Comparison of ENCODE assay signal across 1 cellular context in the genomic region with DNA sequence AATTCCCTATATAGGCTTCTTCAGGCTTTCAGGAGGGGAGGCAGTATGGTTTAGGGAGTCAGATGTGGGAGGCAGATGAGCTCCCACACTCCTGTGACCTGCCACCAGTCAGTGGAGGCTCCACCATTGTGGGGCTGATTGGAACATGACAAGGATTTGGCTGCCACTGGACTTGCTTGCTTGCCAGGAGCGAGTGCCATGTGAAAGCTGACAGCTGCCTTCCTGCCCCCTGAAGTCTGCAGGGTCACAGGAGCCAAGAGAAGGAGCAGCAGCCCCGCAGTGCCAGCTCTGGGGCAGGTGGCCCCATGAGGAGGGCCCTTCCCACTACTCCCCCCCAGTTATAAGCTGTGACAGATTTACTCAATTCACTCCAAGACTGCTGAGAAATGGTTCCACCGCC.
TF ChIP-seq lines count a peak whose summit lies in the region.

No MANE protein-coding gene starts in this region.

TF ChIP-seq in SK-N-SH, 30 proteins besides CTCF, POLR2A, EP300 and RAD21:
- TF ChIP-seq NRF1 (IDR thresholded peaks at IDR 0.05; ENCODE audit: low read depth, low read length): no peak
- TF ChIP-seq YY1 (IDR thresholded peaks at IDR 0.05; ENCODE audit: low read depth): no peak
- TF ChIP-seq EZH2phosphoT487 (IDR thresholded peaks at IDR 0.05; ENCODE audit: borderline replicate concordance, low read depth): no peak
- no peak for TF ChIP-seq SIN3A (IDR thresholded peaks at IDR 0.05; ENCODE audit: borderline replicate concordance, low read depth, low read length)
- TF ChIP-seq ZBTB33 (IDR thresholded peaks at IDR 0.05; ENCODE audit: borderline replicate concordance, low read depth): no peak
- TF ChIP-seq JUND (IDR thresholded peaks at IDR 0.05): no peak
- TF ChIP-seq POLR2AphosphoS5 (IDR thresholded peaks at IDR 0.05; ENCODE audit: low read depth, low read length): no peak
- TF ChIP-seq TAF1 (IDR thresholded peaks at IDR 0.05; ENCODE audit: borderline replicate concordance, low read depth, low read length): no peak
- TF ChIP-seq, protein P1, sequence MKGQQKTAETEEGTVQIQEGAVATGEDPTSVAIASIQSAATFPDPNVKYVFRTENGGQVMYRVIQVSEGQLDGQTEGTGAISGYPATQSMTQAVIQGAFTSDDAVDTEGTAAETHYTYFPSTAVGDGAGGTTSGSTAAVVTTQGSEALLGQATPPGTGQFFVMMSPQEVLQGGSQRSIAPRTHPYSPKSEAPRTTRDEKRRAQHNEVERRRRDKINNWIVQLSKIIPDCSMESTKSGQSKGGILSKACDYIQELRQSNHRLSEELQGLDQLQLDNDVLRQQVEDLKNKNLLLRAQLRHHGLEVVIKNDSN (IDR thresholded peaks at IDR 0.05; ENCODE audit: borderline replicate concordance, low read depth): no peak
- no peak for TF ChIP-seq RFX5 (IDR thresholded peaks at IDR 0.05; ENCODE audit: low read length)
- TF ChIP-seq RXRA (IDR thresholded peaks at IDR 0.05; ENCODE audit: borderline replicate concordance, low read depth): no peak
- TF ChIP-seq CHD2 (IDR thresholded peaks at IDR 0.05; ENCODE audit: low read length, partially characterized antibody): no peak
- no peak for TF ChIP-seq USF2 (IDR thresholded peaks at IDR 0.05; ENCODE audit: borderline replicate concordance, low read depth, low read length)
- TF ChIP-seq TEAD4 (IDR thresholded peaks at IDR 0.05; ENCODE audit: borderline replicate concordance, insufficient read depth): no peak
- TF ChIP-seq GATA2 (CRISPR knock-in tag; IDR thresholded peaks at IDR 0.05): no peak
- TF ChIP-seq SMC3 (IDR thresholded peaks at IDR 0.05; ENCODE audit: low read depth, low read length): no peak
- no peak for TF ChIP-seq TCF12 (IDR thresholded peaks at IDR 0.05)
- TF ChIP-seq MXI1 (IDR thresholded peaks at IDR 0.05; ENCODE audit: low read depth, low read length): no peak
- no peak for TF ChIP-seq GABPA (IDR thresholded peaks at IDR 0.05; ENCODE audit: low read depth)
TF ChIP-seq in SK-N-SH: peak in this region for 0.
